In genomic region chr11:2140411-2141400, GRCh38 we compare ENCODE assay signal across 15 cellular contexts. TPM values are rescaled to one million over a fixed set of nuclear protein-coding genes. Genes with fewer than 3 reads are reported as not detected.
DNase-seq lines count a peak whose midpoint lies in the region; ATAC-seq lines count a peak whose summit lies in the region.
"Had no signal": no experiment of that assay in that cellular context is flagged by ENCODE, and none has a peak within 500 bp of the region (broad histone marks: within the 10 kb centered on the region; RNA-seq: fewer than 3 reads in every experiment).

No MANE protein-coding gene starts in this region.

- H3K9me3 ChIP-seq in skeletal muscle tissue (ENCODE audit: control insufficient read depth in 3 of 3, low read length in 3 of 3) (no peaks in the 10 kb centered on the region), HAP-1 (no peaks in the 10 kb centered on the region)

- H3K4me3 ChIP-seq in skeletal muscle tissue (ENCODE audit: low read length in 3 of 3), result peak overlapping the region in 2 of 3 donors; percentile 13 to 27
- H3K4me3 ChIP-seq in HAP-1, result no peak overlapping the region

- peak overlapping the region; percentile 72 for H3K27ac Mint-ChIP-seq in activated T-cell treated with anti-CD3 and anti-CD28 coated beads, Interleukin-2, amount 50 U/mL, for 72 hours
- H3K27ac Mint-ChIP-seq in memory B cell, result peak overlapping the region; percentile 47
- H3K27ac Mint-ChIP-seq in naive thymus-derived CD8-positive, alpha-beta T cell, result no peak overlapping the region

- H3K4me3 Mint-ChIP-seq in activated T-cell treated with anti-CD3 and anti-CD28 coated beads, Interleukin-2, amount 50 U/mL, for 72 hours, result peak overlapping the region in 1 of 2 donors; percentile 45
- no peak overlapping the region for H3K4me3 Mint-ChIP-seq in memory B cell
- H3K4me3 Mint-ChIP-seq in naive thymus-derived CD8-positive, alpha-beta T cell, result peak overlapping the region in 4 of 10 donors; percentile 11 to 62 (median 18)

- no peaks in the 10 kb centered on the region for H3K36me3 Mint-ChIP-seq in activated T-cell treated with anti-CD3 and anti-CD28 coated beads, Interleukin-2, amount 50 U/mL, for 72 hours (ENCODE audit: insufficient read depth in 2 of 2)
- no peaks in the 10 kb centered on the region for H3K36me3 Mint-ChIP-seq in memory B cell
- H3K36me3 Mint-ChIP-seq in naive thymus-derived CD8-positive, alpha-beta T cell, result peaks cover 0 to 6% (median 0%) of the 10 kb centered on the region in 3 donors

- in situ Hi-C loops in HAP-1 (cut with MboI; ENCODE audit: low sequenced_read_pairs), result no loop called here

- POLR2A ChIA-PET in naive thymus-derived CD8-positive, alpha-beta T cell (lab: Charles Lee), result no interaction called here

- peaks cover 63% of the 10 kb centered on the region for H3K27me3 Mint-ChIP-seq in activated T-cell treated with anti-CD3 and anti-CD28 coated beads, Interleukin-2, amount 50 U/mL, for 72 hours (ENCODE audit: low read depth)
- peaks cover 35% of the 10 kb centered on the region for H3K27me3 Mint-ChIP-seq in memory B cell
- H3K27me3 Mint-ChIP-seq in naive thymus-derived CD8-positive, alpha-beta T cell, result peaks cover 25 to 69% (median 46%) of the 10 kb centered on the region in 5 donors

- H3K27me3 ChIP-seq in skeletal muscle tissue (ENCODE audit: control insufficient read depth in 3 of 3, insufficient read depth in 3 of 3, low read length in 3 of 3) (peaks cover 58 to 64% (median 64%) of the 10 kb centered on the region in 3 donors), HAP-1 (ENCODE audit: low read depth) (peaks cover 76% of the 10 kb centered on the region)

- no peak overlapping the region for H3K27ac ChIP-seq in skeletal muscle tissue (ENCODE audit: low read depth, low read length)
- H3K27ac ChIP-seq: VCaP had no signal

- H3K36me3 ChIP-seq in skeletal muscle tissue (ENCODE audit: control insufficient read depth in 3 of 3, insufficient read depth in 3 of 3, low read length in 3 of 3) (no peaks in the 10 kb centered on the region), HAP-1 (replicated peaks) (no peaks in the 10 kb centered on the region)

- peak overlapping the region in 1 of 3 donors; percentile 25 for H3K9ac ChIP-seq in skeletal muscle tissue (ENCODE audit: low read depth in 1 of 3, low read length in 3 of 3)

- DNase-seq in activated T-cell treated with anti-CD3 and anti-CD28 coated beads, Interleukin-2, amount 50 U/mL, for 72 hours, result peak in 1 of 2 donors; percentile 24
- DNase-seq in activated T-cell treated with anti-CD3 and anti-CD28 coated beads for 4 hours (no peak), astrocyte of the hippocampus (ENCODE audit: low read depth, low spot score) (peak; percentile 34), memory B cell (ENCODE audit: low spot score in 2 of 2) (no peak), HAP-1 (ENCODE audit: low spot score in 2 of 2) (no peak)
- DNase-seq in naive thymus-derived CD8-positive, alpha-beta T cell, result no peak
- DNase-seq: activated CD8-positive, alpha-beta memory T cell treated with anti-CD3 and anti-CD28 coated beads, Interleukin-2, amount 50 U/mL, for 48 hours; IMR-90; NCI-H1092 treated with DMSO at 0.1 percent for 48 hours; NCI-H2227 treated with DMSO at 0.1 percent for 48 hours; OCI-M1 had no signal

- peaks cover 0 to 16% (median 11%) of the 10 kb centered on the region in 3 donors for H3K4me1 ChIP-seq in skeletal muscle tissue (ENCODE audit: control insufficient read depth in 3 of 3, insufficient read depth in 3 of 3, low read length in 3 of 3)
- H3K4me1 ChIP-seq in HAP-1, result no peaks in the 10 kb centered on the region

- ATAC-seq in activated T-cell treated with anti-CD3 and anti-CD28 coated beads, Interleukin-2, amount 50 U/mL, for 72 hours (replicated peaks in 1 of 2), result no peak
- ATAC-seq in memory B cell (ENCODE audit: low read depth) (no peak), HG03354 (IDR thresholded peaks at IDR 0.05; ENCODE audit: poor library complexity, severe bottlenecking, unreplicated experiment) (no peak)
- no peak for ATAC-seq in naive thymus-derived CD8-positive, alpha-beta T cell

- H3K9me3 Mint-ChIP-seq in activated T-cell treated with anti-CD3 and anti-CD28 coated beads, Interleukin-2, amount 50 U/mL, for 72 hours, result no peaks in the 10 kb centered on the region
- no peaks in the 10 kb centered on the region for H3K9me3 Mint-ChIP-seq in memory B cell
- no peaks in the 10 kb centered on the region for H3K9me3 Mint-ChIP-seq in naive thymus-derived CD8-positive, alpha-beta T cell

- H3K4me1 Mint-ChIP-seq in activated T-cell treated with anti-CD3 and anti-CD28 coated beads, Interleukin-2, amount 50 U/mL, for 72 hours (ENCODE audit: low read depth), result peaks cover 25% of the 10 kb centered on the region
- H3K4me1 Mint-ChIP-seq in memory B cell, result peaks cover 14% of the 10 kb centered on the region
- peaks cover 8 to 24% (median 17%) of the 10 kb centered on the region in 4 donors for H3K4me1 Mint-ChIP-seq in naive thymus-derived CD8-positive, alpha-beta T cell

RNA-seq across cellular contexts. Expression of gene IGF2, which starts 1.5 kb away (rescaled TPM):
- 10 to 100 TPM in 1 of 2 donors, 1 to 10 TPM in 1; 2.0 to 40.4 TPM for total RNA-seq in activated T-cell treated with anti-CD3 and anti-CD28 coated beads, Interleukin-2, amount 50 U/mL, for 72 hours
- total RNA-seq in skeletal muscle tissue, result 711 TPM
- not detected for total RNA-seq in naive thymus-derived CD8-positive, alpha-beta T cell
- not detected for polyA plus RNA-seq in naive thymus-derived CD8-positive, alpha-beta T cell

RNA-seq across cellular contexts. Expression of gene INS, which starts 20.3 kb away (rescaled TPM):
- total RNA-seq in activated T-cell treated with anti-CD3 and anti-CD28 coated beads, Interleukin-2, amount 50 U/mL, for 72 hours, result not detected
- not detected for total RNA-seq in skeletal muscle tissue
- not detected for total RNA-seq in naive thymus-derived CD8-positive, alpha-beta T cell
- not detected for polyA plus RNA-seq in naive thymus-derived CD8-positive, alpha-beta T cell
- total RNA-seq: IMR-90 had no signal
- polyA plus RNA-seq: AG04450, IMR-90 had no signal

RNA-seq across cellular contexts. Expression of gene TH, which starts 30.9 kb away (rescaled TPM):
- not detected for total RNA-seq in activated T-cell treated with anti-CD3 and anti-CD28 coated beads, Interleukin-2, amount 50 U/mL, for 72 hours
- not detected for total RNA-seq in skeletal muscle tissue
- total RNA-seq in naive thymus-derived CD8-positive, alpha-beta T cell, result not detected
- not detected for polyA plus RNA-seq in naive thymus-derived CD8-positive, alpha-beta T cell
- total RNA-seq: IMR-90 had no signal
- polyA plus RNA-seq: AG04450 had no signal

Comparison
In these comparisons a context has a peak if more than half of its experiments do, and no peak if none do; other contexts are left out.
1. H3K27ac Mint-ChIP-seq: peak in activated T-cell treated with anti-CD3 and anti-CD28 coated beads, Interleukin-2, amount 50 U/mL, for 72 hours (single experiment) and memory B cell (single experiment); none in naive thymus-derived CD8-positive, alpha-beta T cell (0 of 10).
2. RNA of gene IGF2, which starts 1.5 kb away (total RNA-seq): 711 TPM in skeletal muscle tissue (single experiment); 2.0 to 40.4 TPM in activated T-cell treated with anti-CD3 and anti-CD28 coated beads, Interleukin-2, amount 50 U/mL, for 72 hours and not detected in naive thymus-derived CD8-positive, alpha-beta T cell; every median in the first group is over 10 times any median in the second.